8 cellular contexts compared by ENCODE assay signal in genomic region chr15:96327155-96327741, GRCh38. TPM values are rescaled to one million over a fixed set of nuclear protein-coding genes. Genes with fewer than 3 reads are reported as not detected.
DNase-seq lines count a peak whose midpoint lies in the region; ATAC-seq, FAIRE-seq and TF ChIP-seq lines count a peak whose summit lies in the region.

No MANE protein-coding gene starts in this region.

- 0 out of 2 replicates have a peak, but pooled peaks have one; percentile 20 for TF ChIP-seq EP300 in K562 (IDR thresholded peaks at IDR 0.05; ENCODE audit: low read length)

- peak; percentile 85 to 88 for TF ChIP-seq RAD21 in K562 (CRISPR knock-in tag; conservative IDR thresholded peaks at IDR 0.05 in 1 of 2, IDR thresholded peaks at IDR 0.05 in 1 of 2)

- H3K4me1 Mint-ChIP-seq in GM23338, result peaks cover 54% of the 10 kb centered on the region

- no peaks in the 10 kb centered on the region for H3K36me3 ChIP-seq in GM23338 (ENCODE audit: insufficient read depth)
- H3K36me3 ChIP-seq in K562 (ENCODE audit: control insufficient read depth, insufficient read depth, low read length), result peaks cover 4% of the 10 kb centered on the region; the same call in 1 of the 3 replicates

- H3K4me2 ChIP-seq in GM23338 (peak overlapping the region; percentile 77), K562 (ENCODE audit: insufficient read depth, low read length) (peak overlapping the region; percentile 93)

- no peak overlapping the region for H3K27ac ChIP-seq in GM23338 (ENCODE audit: low read depth)
- H3K27ac ChIP-seq in K562 (ENCODE audit: extremely low read depth, low read depth, low read length), result peak overlapping the region; percentile 86

- no peaks in the 10 kb centered on the region for H3K36me3 Mint-ChIP-seq in GM23338 (ENCODE audit: low read depth)

- H3K27me3 Mint-ChIP-seq in GM23338 (ENCODE audit: insufficient read depth, low read depth, poor library complexity), result peaks cover 91% of the 10 kb centered on the region

- DNase-seq in CD1c-positive myeloid dendritic cell (ENCODE audit: extremely low spot score) (peak; percentile 44), GM23338 (ENCODE audit: low spot score) (peak; percentile 75), NCI-H226 (peak; percentile 84), K562 (ENCODE audit: extremely low read depth in 1 of 4, low spot score in 3 of 4) (peak; percentile 46 to 85 (median 66)), iris pigment epithelial cell (ENCODE audit: low read depth) (peak; percentile 95), stromal cell of bone marrow (ENCODE audit: low read depth) (peak; percentile 84), ecto neural progenitor cell (ENCODE audit: low spot score) (no peak)

- in situ Hi-C loops in K562 (cut with MboI), result loop anchor here (25.0 kb wide), 1 partner anchor 910 kb away; no protein-coding TSS in a partner anchor

- H3K9me1 ChIP-seq in K562 (ENCODE audit: control insufficient read depth, insufficient read depth, low read length), result no peaks in the 10 kb centered on the region

- BruUV-seq in K562 (replicated peaks; lab: Mats Ljungman, UMichigan), result no TSS peak

- POLR2A ChIA-PET in K562 (lab: Yijun Ruan, JAX), result interaction anchor here (0.6 to 1.9 kb wide), 16 partner anchors 9 to 640 kb away, joined by 3 to 11 read pairs (median 3); no protein-coding TSS in a partner anchor

- peak; percentile 56 to 77 for TF ChIP-seq CTCF in GM23338 (conservative IDR thresholded peaks at IDR 0.05; ENCODE audit: low read depth in 2 of 2)
- TF ChIP-seq CTCF in K562 (IDR thresholded peaks at IDR 0.05 in 2 of 3, conservative IDR thresholded peaks at IDR 0.05 in 1 of 3; ENCODE audit: insufficient read depth in 2 of 3, low read depth in 1 of 3, low read length in 3 of 3), result peak; percentile 63 to 92 (median 70)

- no peak overlapping the region for H2AFZ ChIP-seq in GM23338
- H2AFZ ChIP-seq in K562 (ENCODE audit: low read depth, low read length), result peak overlapping the region; percentile 94

- no peak overlapping the region for H3K27ac Mint-ChIP-seq in GM23338

- no peaks in the 10 kb centered on the region for H3K9me2 ChIP-seq in GM23338 (ENCODE audit: insufficient read depth)

- peak overlapping the region; percentile 54 for H3K4me3 ChIP-seq in GM23338
- H3K4me3 ChIP-seq in K562, result peak overlapping the region; percentile 72

- H3K4me1 ChIP-seq in GM23338 (ENCODE audit: insufficient read depth) (peaks cover 74% of the 10 kb centered on the region), K562 (replicated peaks in 1 of 2; ENCODE audit: control insufficient read depth in 2 of 2, insufficient read depth in 2 of 2, low read length in 2 of 2) (peaks cover 20% of the 10 kb centered on the region in 2 experiments)

- H4K20me1 ChIP-seq in GM23338 (replicated peaks; ENCODE audit: insufficient read depth) (peaks cover 21% of the 10 kb centered on the region; the same call in 1 of the 2 replicates), K562 (replicated peaks; ENCODE audit: control insufficient read depth, insufficient read depth, low read length) (no peaks in the 10 kb centered on the region)

- peak overlapping the region; percentile 91; a peak in 3 of 4 replicates for H3K9ac ChIP-seq in K562 (ENCODE audit: insufficient read depth in 1 of 2, low read depth in 2 of 2, low read length in 2 of 2)

- peak overlapping the region; percentile 70 for H3K4me3 Mint-ChIP-seq in GM23338

- H3K79me2 ChIP-seq in GM23338 (replicated peaks; ENCODE audit: insufficient read depth) (no peaks in the 10 kb centered on the region), K562 (ENCODE audit: control insufficient read depth, insufficient read depth, low read length) (peaks cover 67% of the 10 kb centered on the region)

- H3K27me3 ChIP-seq in GM23338 (ENCODE audit: insufficient read depth), result peaks cover 95% of the 10 kb centered on the region
- no peaks in the 10 kb centered on the region for H3K27me3 ChIP-seq in K562 (ENCODE audit: control insufficient read depth in 2 of 2, insufficient read depth in 2 of 2, low read length in 2 of 2)

- CTCF ChIA-PET in K562 (lab: Yijun Ruan, JAX; ENCODE audit: low intra/inter-chr PET ratio), result interaction anchor here (0.5 to 1.2 kb wide), 2 partner anchors 135 to 566 kb away, joined by 3 to 5 read pairs; no protein-coding TSS in a partner anchor

- peak; percentile 86 for FAIRE-seq in K562 (lab: Jason Lieb, UNC)

- intact Hi-C loops in K562 (cut with micrococcal nuclease), result loop anchor here (1.0 to 10.0 kb wide), 11 partner anchors 30 to 1652 kb away; no protein-coding TSS in a partner anchor

- TF ChIP-seq POLR2A in K562 (conservative IDR thresholded peaks at IDR 0.05), result no peak

- H3F3A ChIP-seq in GM23338 (replicated peaks; ENCODE audit: low read depth), result peaks cover 51% of the 10 kb centered on the region

- ATAC-seq in GM23338 (peak; percentile 3), K562 (peak; percentile 59), HG02798 (IDR thresholded peaks at IDR 0.05; ENCODE audit: poor library complexity, unreplicated experiment) (no peak)

- WGBS in K562 (ENCODE audit: insufficient coverage, low coverage, missing lambda C conversion rate), result 4% methylated on average over 13 of the region's 14 CpGs

- no peaks in the 10 kb centered on the region; the same call in 2 of the 3 replicates for H3K9me3 Mint-ChIP-seq in GM23338

- H3K9me3 ChIP-seq in K562 (replicated peaks; ENCODE audit: control insufficient read depth, insufficient read depth, low read depth, low read length), result peaks cover 3% of the 10 kb centered on the region; the same call in 1 of the 2 replicates

TF ChIP-seq in K562, 482 proteins besides CTCF, POLR2A, EP300 and RAD21 (continues in another document):
- TF ChIP-seq, protein P1, sequence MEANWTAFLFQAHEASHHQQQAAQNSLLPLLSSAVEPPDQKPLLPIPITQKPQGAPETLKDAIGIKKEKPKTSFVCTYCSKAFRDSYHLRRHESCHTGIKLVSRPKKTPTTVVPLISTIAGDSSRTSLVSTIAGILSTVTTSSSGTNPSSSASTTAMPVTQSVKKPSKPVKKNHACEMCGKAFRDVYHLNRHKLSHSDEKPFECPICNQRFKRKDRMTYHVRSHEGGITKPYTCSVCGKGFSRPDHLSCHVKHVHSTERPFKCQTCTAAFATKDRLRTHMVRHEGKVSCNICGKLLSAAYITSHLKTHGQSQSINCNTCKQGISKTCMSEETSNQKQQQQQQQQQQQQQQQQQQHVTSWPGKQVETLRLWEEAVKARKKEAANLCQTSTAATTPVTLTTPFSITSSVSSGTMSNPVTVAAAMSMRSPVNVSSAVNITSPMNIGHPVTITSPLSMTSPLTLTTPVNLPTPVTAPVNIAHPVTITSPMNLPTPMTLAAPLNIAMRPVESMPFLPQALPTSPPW (CRISPR knock-in tag; IDR thresholded peaks at IDR 0.05), result no peak; the same call in 1 of the 2 replicates
- TF ChIP-seq ZFP36 (IDR thresholded peaks at IDR 0.05; ENCODE audit: low read depth, low read length, partially characterized antibody) (no peak), JUND (IDR thresholded peaks at IDR 0.05; ENCODE audit: borderline replicate concordance, low read depth, low read length) (0 out of 2 replicates have a peak, but pooled peaks have one; percentile 29), JUND (tag; IDR thresholded peaks at IDR 0.05; ENCODE audit: borderline replicate concordance, low read depth, low read length) (no peak), CHD1 (IDR thresholded peaks at IDR 0.05; ENCODE audit: low read length) (peak; percentile 21), ZNF324 (CRISPR knock-in tag; IDR thresholded peaks at IDR 0.05) (no peak), MAZ (CRISPR knock-in tag; conservative IDR thresholded peaks at IDR 0.05 in 1 of 2, IDR thresholded peaks at IDR 0.05 in 1 of 2) (peak in 1 of 2 experiments; percentile 65; a peak in 2 of 4 replicates), GABPA (tag; conservative IDR thresholded peaks at IDR 0.05; ENCODE audit: low read depth) (no peak), TCF7L2 (IDR thresholded peaks at IDR 0.05; ENCODE audit: low read depth, low read length) (no peak), NFE2 (IDR thresholded peaks at IDR 0.05; ENCODE audit: low read depth) (0 out of 2 replicates have a peak, but pooled peaks have one; percentile 9)
- TF ChIP-seq, protein P2, sequence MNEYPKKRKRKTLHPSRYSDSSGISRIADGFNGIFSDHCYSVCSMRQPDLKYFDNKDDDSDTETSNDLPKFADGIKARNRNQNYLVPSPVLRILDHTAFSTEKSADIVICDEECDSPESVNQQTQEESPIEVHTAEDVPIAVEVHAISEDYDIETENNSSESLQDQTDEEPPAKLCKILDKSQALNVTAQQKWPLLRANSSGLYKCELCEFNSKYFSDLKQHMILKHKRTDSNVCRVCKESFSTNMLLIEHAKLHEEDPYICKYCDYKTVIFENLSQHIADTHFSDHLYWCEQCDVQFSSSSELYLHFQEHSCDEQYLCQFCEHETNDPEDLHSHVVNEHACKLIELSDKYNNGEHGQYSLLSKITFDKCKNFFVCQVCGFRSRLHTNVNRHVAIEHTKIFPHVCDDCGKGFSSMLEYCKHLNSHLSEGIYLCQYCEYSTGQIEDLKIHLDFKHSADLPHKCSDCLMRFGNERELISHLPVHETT (CRISPR knock-in tag; conservative IDR thresholded peaks at IDR 0.05 in 1 of 2, IDR thresholded peaks at IDR 0.05 in 1 of 2), result no peak

RNA-seq across cellular contexts. Expression of gene NR2F2, which starts 3.3 kb away (rescaled TPM):
- total RNA-seq in GM23338 (2014; rRNA removed; shearing (Covaris generic)), result not detected in 2 replicates
- polyA plus RNA-seq in GM23338 (2016; fragmentation: Nextera tagmentation; extraction: Ambion mirVana), result 0.16 and 0.23 TPM in 2 replicates
- 16.8 and 21.5 TPM in 2 replicates for total RNA-seq in K562 (2011; cell fraction: chromatin; rRNA removed; ENCODE audit: low replicate concordance)
- total RNA-seq in K562 (2011; cell fraction: nucleolus; rRNA removed), result 10.5 and 13.2 TPM in 2 replicates
- 14.2 and 23.5 TPM in 2 replicates for total RNA-seq in K562 (2011; cell fraction: nucleoplasm; rRNA removed)
- total RNA-seq in K562 (2014; rRNA removed), result 6.8 and 8.3 TPM in 2 replicates
- total RNA-seq in K562 (2014; rRNA removed; fragmentation: Illumina TruSeq; extraction: Trizol), result 8.3 and 9.9 TPM in 2 replicates
- total RNA-seq in K562 (2015; rRNA removed; fragmentation: Illumina TruSeq; extraction: Trizol), result 11.9 and 13.1 TPM in 2 replicates
- total RNA-seq in K562 (2021), result 49.7 and 51.8 TPM in 2 replicates
- 6.0 and 10.9 TPM in 2 replicates for polyA plus RNA-seq in K562 (2011; rRNA removed)
- polyA plus RNA-seq in K562 (2011; cell fraction: cytosol; rRNA removed), result 7.7 and 13.7 TPM in 2 replicates
- polyA plus RNA-seq in K562 (2011; cell fraction: nucleus; rRNA removed), result 11.9 and 16.2 TPM in 2 replicates
- polyA plus RNA-seq in K562 (2012), result 35.3 and 71.0 TPM in 2 replicates
- polyA plus RNA-seq in K562 (2014; fragmentation: Illumina TruSeq; extraction: Trizol), result 41.0 and 41.5 TPM in 2 replicates
- polyA plus RNA-seq in K562 (2014; fragmentation: Nextera tagmentation; extraction: Ambion mirVana), result 10 to 100 TPM in 1 of 2 experiments, 1 to 10 TPM in 1; 9.7 to 11.1 TPM
- 21.8 and 24.2 TPM in 2 replicates for polyA plus RNA-seq in K562 (2014; rRNA removed)
- 5.4 TPM in 2 replicates for polyA minus RNA-seq in K562 (2011; rRNA and poly(A)+ RNA removed)
- polyA minus RNA-seq in K562 (2011; cell fraction: cytosol; rRNA and poly(A)+ RNA removed), result 17.7 and 27.6 TPM in 2 replicates
- 9.8 and 9.9 TPM in 2 replicates for polyA minus RNA-seq in K562 (2011; cell fraction: nucleus; rRNA and poly(A)+ RNA removed)
